In the genomic region with DNA sequence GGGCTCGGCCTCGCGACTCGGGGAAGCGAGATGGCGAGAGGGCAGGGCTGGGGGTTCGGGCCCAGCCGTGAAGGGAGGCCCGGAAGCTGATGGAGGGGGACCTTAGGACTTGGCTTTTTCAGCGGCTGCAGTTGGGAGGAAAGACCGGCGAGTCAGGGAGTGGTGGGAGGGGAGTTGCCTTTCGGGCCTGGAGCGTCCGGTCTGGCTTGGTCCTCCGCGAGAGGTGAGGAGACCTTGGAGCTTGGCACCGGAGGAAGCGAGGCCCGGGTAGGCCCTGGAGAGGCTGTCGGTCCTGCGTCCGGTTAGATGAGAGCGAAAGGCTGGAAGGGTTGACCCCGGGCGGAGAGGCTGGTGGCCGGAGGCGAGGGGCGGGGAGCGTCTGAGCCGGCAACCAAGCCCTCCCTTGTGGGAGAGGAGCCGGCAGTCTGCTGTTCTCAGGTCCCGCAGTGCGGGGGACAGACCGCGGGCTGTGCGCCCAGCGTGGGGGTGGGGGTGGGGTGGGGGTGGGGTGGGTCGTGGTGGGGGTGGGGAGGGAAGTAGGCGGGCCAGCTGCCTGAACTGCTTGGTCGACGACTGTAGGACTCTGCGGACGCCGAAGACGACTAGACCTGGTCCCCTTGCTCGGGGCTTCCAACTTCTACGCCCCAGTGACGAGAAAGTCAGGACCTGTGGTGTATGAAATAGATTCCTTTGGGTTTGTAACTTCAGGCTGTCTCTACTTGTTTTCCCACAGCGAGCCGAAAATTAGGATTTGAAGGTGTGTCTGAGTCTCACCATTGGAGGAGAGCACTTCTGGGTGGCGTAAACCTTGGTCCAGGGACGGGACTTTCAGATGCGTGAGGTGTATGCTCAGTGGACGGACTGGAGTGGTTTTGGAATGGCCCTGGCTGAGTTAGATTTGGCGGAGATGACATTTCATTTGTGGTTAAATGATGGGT, we compare ENCODE assay signal across 8 cellular contexts. TPM values are rescaled to one million over a fixed set of nuclear protein-coding genes. Genes with fewer than 3 reads are reported as not detected.
DNase-seq lines count a peak whose midpoint lies in the region; ATAC-seq and TF ChIP-seq lines count a peak whose summit lies in the region.

No MANE protein-coding gene starts in this region.

- H3K4me2 ChIP-seq in DND-41 (ENCODE audit: insufficient read depth, low read length), result peak overlapping the region; percentile 96

- H3K27ac ChIP-seq in DND-41 (ENCODE audit: low read length) (peak overlapping the region; percentile 91), suprapubic skin (peak overlapping the region; percentile 95)

- H3K36me3 Mint-ChIP-seq in natural killer cell treated with Interleukin-12 subunit alpha and Interleukin-12 subunit beta and Interleukin-15 and Interleukin-18, amount 100 ng/mL, for 72 hours, result peaks cover 20% of the 10 kb centered on the region

- no peaks in the 10 kb centered on the region for H3K9me3 ChIP-seq in DND-41 (ENCODE audit: insufficient read depth, low read length, severe bottlenecking)
- no peaks in the 10 kb centered on the region for H3K9me3 ChIP-seq in suprapubic skin

- H3K27me3 Mint-ChIP-seq in natural killer cell treated with Interleukin-12 subunit alpha and Interleukin-12 subunit beta and Interleukin-15 and Interleukin-18, amount 100 ng/mL, for 72 hours, result no peaks in the 10 kb centered on the region

- DNase-seq in DND-41 (peak; percentile 46), LNCaP clone FGC (ENCODE audit: low read depth) (no peak), activated T-cell treated with anti-CD3 and anti-CD28 coated beads for 24 hours (ENCODE audit: low read depth) (peak; percentile 9), fibroblast of gingiva (ENCODE audit: low read depth) (peak; percentile 15), suprapubic skin (ENCODE audit: low spot score in 2 of 2) (peak; percentile 78 to 80), NCI-H2171 treated with DMSO at 0.1 percent for 48 hours (lab: John Stamatoyannopoulos, UW) (no peak)
- peak; percentile 73 for DNase-seq in natural killer cell treated with Interleukin-12 subunit alpha and Interleukin-12 subunit beta and Interleukin-15 and Interleukin-18, amount 100 ng/mL, for 72 hours (ENCODE audit: low spot score)

- H3K36me3 ChIP-seq in DND-41 (ENCODE audit: insufficient read depth, low read length) (peaks cover 31% of the 10 kb centered on the region), suprapubic skin (no peaks in the 10 kb centered on the region)

- peak overlapping the region; percentile 92 for H3K4me3 Mint-ChIP-seq in natural killer cell treated with Interleukin-12 subunit alpha and Interleukin-12 subunit beta and Interleukin-15 and Interleukin-18, amount 100 ng/mL, for 72 hours

- TF ChIP-seq CTCF in DND-41 (IDR thresholded peaks at IDR 0.05; ENCODE audit: borderline replicate concordance, extremely low read depth, low read length, poor library complexity, severe bottlenecking) (no peak), LNCaP clone FGC (IDR thresholded peaks at IDR 0.05; ENCODE audit: control insufficient read depth, extremely low read depth, insufficient read depth) (no peak), suprapubic skin (IDR thresholded peaks at IDR 0.05) (no peak)

- no peak for TF ChIP-seq EP300 in suprapubic skin (IDR thresholded peaks at IDR 0.05)

- H4K20me1 ChIP-seq in DND-41 (ENCODE audit: insufficient read depth, low read length), result peaks cover 39% of the 10 kb centered on the region; the same call in 1 of the 2 replicates

- H3K4me3 ChIP-seq in DND-41 (ENCODE audit: low read depth in 1 of 2, low read length in 2 of 2), result peak overlapping the region; percentile 45 to 71
- peak overlapping the region; percentile 82 for H3K4me3 ChIP-seq in LNCaP clone FGC (ENCODE audit: low read depth, low read length)
- peak overlapping the region; percentile 95 for H3K4me3 ChIP-seq in suprapubic skin

- peak overlapping the region; percentile 84 for H3K27ac Mint-ChIP-seq in natural killer cell treated with Interleukin-12 subunit alpha and Interleukin-12 subunit beta and Interleukin-15 and Interleukin-18, amount 100 ng/mL, for 72 hours

- peaks cover 31 to 44% of the 10 kb centered on the region in 2 donors for H3K4me1 Mint-ChIP-seq in natural killer cell treated with Interleukin-12 subunit alpha and Interleukin-12 subunit beta and Interleukin-15 and Interleukin-18, amount 100 ng/mL, for 72 hours (ENCODE audit: low read depth in 2 of 2)

- TF ChIP-seq POLR2A in suprapubic skin (IDR thresholded peaks at IDR 0.05), result no peak

- H3K27me3 ChIP-seq in DND-41 (ENCODE audit: insufficient read depth, low read length, poor library complexity) (no peaks in the 10 kb centered on the region), suprapubic skin (no peaks in the 10 kb centered on the region)

- H3K4me1 ChIP-seq in DND-41 (ENCODE audit: insufficient read depth, low read length) (peaks cover 31% of the 10 kb centered on the region), suprapubic skin (peaks cover 35% of the 10 kb centered on the region)

- H3K9ac ChIP-seq in DND-41 (ENCODE audit: low read depth, low read length), result peak overlapping the region; percentile 95

- H2AFZ ChIP-seq in DND-41 (ENCODE audit: low read depth, low read length), result peak overlapping the region; percentile 94

- WGBS in suprapubic skin, result 3% methylated on average over 39 of the region's 56 CpGs

- ATAC-seq in DND-41 (ENCODE audit: insufficient read depth, low read depth) (peak; percentile 25), GM21529 (IDR thresholded peaks at IDR 0.05; ENCODE audit: unreplicated experiment) (peak; percentile 12)
- peak; percentile 3 to 28 for ATAC-seq in natural killer cell treated with Interleukin-12 subunit alpha and Interleukin-12 subunit beta and Interleukin-15 and Interleukin-18, amount 100 ng/mL, for 72 hours

- H3K79me2 ChIP-seq in DND-41 (ENCODE audit: insufficient read depth, low read length), result peaks cover 64% of the 10 kb centered on the region

- H3K9me3 Mint-ChIP-seq in natural killer cell treated with Interleukin-12 subunit alpha and Interleukin-12 subunit beta and Interleukin-15 and Interleukin-18, amount 100 ng/mL, for 72 hours, result no peaks in the 10 kb centered on the region

RNA-seq across cellular contexts. Expression of a gene that starts 1.0 kb away (rescaled TPM):
- total RNA-seq in natural killer cell treated with Interleukin-12 subunit alpha and Interleukin-12 subunit beta and Interleukin-15 and Interleukin-18, amount 100 ng/mL, for 72 hours, result 100 to 1,000 TPM; 142 to 191 TPM
- total RNA-seq in suprapubic skin, result 100 to 1,000 TPM; 101 to 319 (median 109) TPM

Comparison
In these comparisons a context has a peak if more than half of its experiments do, and no peak if none do; other contexts are left out.
1. DNase-seq: peak in DND-41 (single experiment), activated T-cell treated with anti-CD3 and anti-CD28 coated beads for 24 hours (single experiment), fibroblast of gingiva (single experiment), natural killer cell treated with Interleukin-12 subunit alpha and Interleukin-12 subunit beta and Interleukin-15 and Interleukin-18, amount 100 ng/mL, for 72 hours (single experiment) and suprapubic skin (2 of 2); none in LNCaP clone FGC (single experiment) and NCI-H2171 treated with DMSO at 0.1 percent for 48 hours (single experiment).
2. Peak in every context shown above with its lines, with median percentiles within 50 percentile points of each other: ATAC-seq and H3K4me3 ChIP-seq.